Comparison of ENCODE assay signal across 8 cellular contexts in genomic region chr15:40927497-40928346, GRCh38. TPM values are rescaled to one million over a fixed set of nuclear protein-coding genes. Genes with fewer than 3 reads are reported as not detected.
DNase-seq lines count a peak whose midpoint lies in the region; ATAC-seq and TF ChIP-seq lines count a peak whose summit lies in the region.

No MANE protein-coding gene starts in this region.

- WGBS in trophoblast cell (ENCODE audit: extremely low coverage, insufficient coverage, insufficient read length) = no CpG with 5 or more reads among the region's 64 CpGs

- H2AFZ ChIP-seq in trophoblast cell (ENCODE audit: insufficient read depth, low read length, poor library complexity) = no peak overlapping the region

- H3K9me3 ChIP-seq in trophoblast cell (ENCODE audit: insufficient read depth, low read depth, low read length) = peaks cover 3% of the 10 kb centered on the region

- peaks cover 0 to 71% (median 59%) of the 10 kb centered on the region in 45 donors for H3K27me3 ChIP-seq in dorsolateral prefrontal cortex
- peaks cover 73% of the 10 kb centered on the region for H3K27me3 ChIP-seq in trophoblast cell (ENCODE audit: insufficient read depth, low read length)

- H3K79me1 ChIP-seq in trophoblast cell (ENCODE audit: low read length) = no peaks in the 10 kb centered on the region

- no peak overlapping the region for H3K14ac ChIP-seq in trophoblast cell (ENCODE audit: low read length)

- no peak overlapping the region for H3K18ac ChIP-seq in trophoblast cell (ENCODE audit: low read length)

- no peak for TF ChIP-seq CTCF in GM13977 (IDR thresholded peaks at IDR 0.05; ENCODE audit: extremely low read depth, insufficient read depth, missing control alignments)
- TF ChIP-seq CTCF in dorsolateral prefrontal cortex (IDR thresholded peaks at IDR 0.05 in 54 of 56, conservative IDR thresholded peaks at IDR 0.05 in 2 of 56; ENCODE audit: low read depth in 1 of 56, partially characterized antibody in 56 of 56) = no peak

- ATAC-seq in GM19397 (IDR thresholded peaks at IDR 0.05; ENCODE audit: unreplicated experiment) (no peak), HG03342 (IDR thresholded peaks at IDR 0.05; ENCODE audit: unreplicated experiment) (no peak), HG02852 (IDR thresholded peaks at IDR 0.05; ENCODE audit: unreplicated experiment) (no peak)

- no peak overlapping the region for H2BK5ac ChIP-seq in trophoblast cell (ENCODE audit: low read depth, low read length, poor library complexity)

- in situ Hi-C loops in GM13977 (cut with MboI; ENCODE audit: low pct_unique_long_range_greater_than_20kb, low sequenced_read_pairs, unreplicated experiment) = no loop called here

- no peak overlapping the region for H3K9ac ChIP-seq in trophoblast cell (ENCODE audit: low read length)

- H3K36me3 ChIP-seq in trophoblast cell (ENCODE audit: control insufficient read depth in 1 of 2, insufficient read depth in 2 of 2, low read length in 2 of 2) = no peaks in the 10 kb centered on the region

- no peak overlapping the region for H4K91ac ChIP-seq in trophoblast cell (ENCODE audit: low read depth, low read length)

- peak overlapping the region; percentile 49 for H3K4me2 ChIP-seq in trophoblast cell (ENCODE audit: low read length)

- H3K4me1 ChIP-seq in trophoblast cell (ENCODE audit: control insufficient read depth in 1 of 2, insufficient read depth in 2 of 2, low read length in 2 of 2) = peaks cover 18 to 28% of the 10 kb centered on the region in 2 experiments

- H3K79me2 ChIP-seq in trophoblast cell (ENCODE audit: control insufficient read depth, insufficient read depth, low read length, poor library complexity) = no peaks in the 10 kb centered on the region

- no peak overlapping the region for H3K4ac ChIP-seq in trophoblast cell (ENCODE audit: low read depth, low read length)

- intact Hi-C loops in dorsolateral prefrontal cortex (cut with DNase I) = no loop called here

- no peak overlapping the region for H3K23ac ChIP-seq in trophoblast cell (ENCODE audit: low read length)

- H2AK5ac ChIP-seq in trophoblast cell (ENCODE audit: low read length) = no peak overlapping the region

- H3K27ac ChIP-seq in dorsolateral prefrontal cortex (no peak overlapping the region), trophoblast cell (ENCODE audit: low read depth, low read length) (no peak overlapping the region)

- H4K8ac ChIP-seq in trophoblast cell (ENCODE audit: low read depth, low read length) = no peak overlapping the region

- DNase-seq in GM13977 (ENCODE audit: low spot score) (peak; percentile 54), NCI-H524 treated with DMSO at 0.1 percent for 48 hours (lab: John Stamatoyannopoulos, UW) (peak; percentile 80), dorsolateral prefrontal cortex (no peak), trophoblast cell (no peak), SIG-M5 treated with dmso at 0.1 percent for 504 hours (lab: John Stamatoyannopoulos, UW; ENCODE audit: unreplicated experiment) (no peak)

- H3K4me3 ChIP-seq in dorsolateral prefrontal cortex (peak overlapping the region in 55 of 59 donors; percentile 19 to 79 (median 56)), trophoblast cell (ENCODE audit: low read depth, low read length) (no peak overlapping the region)

- no peak overlapping the region for H4K12ac ChIP-seq in trophoblast cell (ENCODE audit: low read depth, low read length)

- no peak overlapping the region for H2BK120ac ChIP-seq in trophoblast cell (ENCODE audit: insufficient read depth, low read length, poor library complexity)

- no peak overlapping the region for H2BK12ac ChIP-seq in trophoblast cell (ENCODE audit: low read length)

RNA-seq across cellular contexts. Expression of gene DLL4, which starts 1.4 kb away (rescaled TPM):
- 10 to 100 TPM in 41 of 120 experiments, 1 to 10 TPM in 79; 2.2 to 25.3 (median 7.9) TPM for total RNA-seq in dorsolateral prefrontal cortex
- 0.05 and 0.06 TPM in 2 replicates for polyA plus RNA-seq in trophoblast cell (2013)

RNA-seq across cellular contexts. Expression of gene CHAC1, which starts 25.5 kb away (rescaled TPM):
- total RNA-seq in dorsolateral prefrontal cortex = 10 to 100 TPM in 48 of 120 experiments, 1 to 10 TPM in 72; 2.8 to 19.8 (median 9.3) TPM
- polyA plus RNA-seq in trophoblast cell (2013) = 48.6 and 53.4 TPM in 2 replicates

RNA-seq across cellular contexts. Expression of gene VPS18, which starts 33.5 kb away (rescaled TPM):
- total RNA-seq in dorsolateral prefrontal cortex = 10 to 100 TPM; 19.3 to 39.4 (median 29.9) TPM
- 14.3 and 14.7 TPM in 2 replicates for polyA plus RNA-seq in trophoblast cell (2013)

RNA-seq across cellular contexts. Expression of gene RHOV, which starts 53.7 kb away (rescaled TPM):
- 1 to 10 TPM in 113 of 120 experiments, under 1 TPM in 7; 0.46 to 6.2 (median 2.5) TPM for total RNA-seq in dorsolateral prefrontal cortex
- polyA plus RNA-seq in trophoblast cell (2013) = 2.3 and 2.7 TPM in 2 replicates

Comparison
In these comparisons a context has a peak if more than half of its experiments do, and no peak if none do; other contexts are left out.
1. DNase-seq: peak in GM13977 (single experiment) and NCI-H524 treated with DMSO at 0.1 percent for 48 hours (single experiment); none in dorsolateral prefrontal cortex (0 of 10), trophoblast cell (0 of 2) and SIG-M5 treated with dmso at 0.1 percent for 504 hours (single experiment).